Comparison of ENCODE assay signal across 8 cellular contexts in genomic region chr17:45225964-45226530, GRCh38.
A peak's percentile ranks its signal among the peaks of the same experiment; 100 is the strongest.
DNase-seq lines count a peak whose midpoint lies in the region; ATAC-seq and TF ChIP-seq lines count a peak whose summit lies in the region.

No MANE protein-coding gene starts in this region.

- ATAC-seq in HG02884 (IDR thresholded peaks at IDR 0.05; ENCODE audit: unreplicated experiment) (peak; percentile 39), RWPE2 (ENCODE audit: low read depth) (no peak)

- peaks cover 61% of the 10 kb centered on the region for H3K4me1 ChIP-seq in RWPE2 (ENCODE audit: insufficient read depth, poor library complexity, severe bottlenecking)

- H3K4me3 ChIP-seq in GM12875 (ENCODE audit: low read depth, low read length) (peak overlapping the region; percentile 79), RWPE2 (ENCODE audit: severe bottlenecking) (no peak overlapping the region)

- H3K27ac ChIP-seq in RWPE2 (ENCODE audit: poor library complexity, severe bottlenecking) (peak overlapping the region; percentile 63), layer of hippocampus (ENCODE audit: low read depth, low read length) (peak overlapping the region; percentile 58)

- TF ChIP-seq CTCF in GM12875 (IDR thresholded peaks at IDR 0.05; ENCODE audit: borderline replicate concordance, insufficient read depth, low read depth, low read length) (no peak), RWPE2 (IDR thresholded peaks at IDR 0.05; ENCODE audit: poor library complexity, severe bottlenecking) (no peak)

- H3K27me3 ChIP-seq in RWPE2 (ENCODE audit: insufficient read depth, poor library complexity, severe bottlenecking) (no peaks in the 10 kb centered on the region), layer of hippocampus (ENCODE audit: control insufficient read depth, insufficient read depth, low read length) (peaks cover 13% of the 10 kb centered on the region)

- H3K9me3 ChIP-seq in RWPE2 (ENCODE audit: severe bottlenecking): no peaks in the 10 kb centered on the region

- DNase-seq in RWPE2 (ENCODE audit: low spot score) (peak; percentile 69), NCI-H345 (lab: John Stamatoyannopoulos, UW) (no peak), DMS153 treated with DMSO at 0.1 percent for 48 hours (lab: John Stamatoyannopoulos, UW; ENCODE audit: unreplicated experiment) (no peak)
- peak; percentile 64 to 92 (median 80) for DNase-seq in activated naive CD4-positive, alpha-beta T cell (lab: John Stamatoyannopoulos, UW)
- peak; percentile 94 for DNase-seq in stimulated activated CD8-positive, alpha-beta memory T cell treated with anti-CD3 and anti-CD28 coated beads, Interleukin-12 subunit alpha, Interleukin-12 subunit beta, amount 100 ng/mL, for 4 hours (ENCODE audit: low read depth)

- no peaks in the 10 kb centered on the region for H3K36me3 ChIP-seq in RWPE2 (ENCODE audit: low read depth)

Comparison
In these comparisons a context has a peak if more than half of its experiments do, and no peak if none do; other contexts are left out.
1. DNase-seq: peak in RWPE2 (single experiment), activated naive CD4-positive, alpha-beta T cell (4 of 4) and stimulated activated CD8-positive, alpha-beta memory T cell treated with anti-CD3 and anti-CD28 coated beads, Interleukin-12 subunit alpha, Interleukin-12 subunit beta, amount 100 ng/mL, for 4 hours (single experiment); none in NCI-H345 (single experiment) and DMS153 treated with DMSO at 0.1 percent for 48 hours (single experiment).